In the genomic region with DNA sequence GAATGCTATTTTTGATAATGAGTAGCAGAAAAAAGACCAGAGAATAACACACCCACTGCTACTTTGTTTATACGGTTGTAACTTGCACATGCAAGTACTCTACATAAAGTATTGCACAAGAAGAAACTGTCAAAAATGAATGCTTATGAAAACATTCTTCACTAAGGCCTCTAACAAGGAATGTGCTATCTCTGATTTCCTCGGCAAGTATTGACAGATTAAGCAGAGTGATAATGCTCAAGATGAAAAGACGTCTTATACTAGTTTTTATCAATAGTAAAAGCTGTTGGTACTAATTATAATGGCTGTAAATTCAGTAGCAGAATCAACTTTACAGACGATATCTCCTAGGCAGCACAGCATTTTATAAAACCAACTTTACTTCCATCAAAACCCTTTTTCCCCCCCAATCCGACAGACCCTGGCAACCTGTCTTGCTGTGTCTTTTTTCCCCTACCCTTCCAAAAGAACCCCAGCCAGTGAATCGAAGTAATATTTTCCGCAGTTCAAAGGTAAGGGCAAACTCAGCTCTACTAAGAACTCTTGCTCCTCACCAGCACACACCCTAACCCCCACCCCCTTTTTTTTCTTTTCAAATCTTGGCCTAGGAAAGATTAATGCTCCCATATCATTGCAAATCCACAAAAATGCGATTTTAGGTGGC, we compare ENCODE assay signal across 3 cellular contexts.
TF ChIP-seq lines count a peak whose summit lies in the region.

No MANE protein-coding gene starts in this region.

TF ChIP-seq in GM12878, 131 proteins besides CTCF, POLR2A, EP300 and RAD21:
- TF ChIP-seq MXI1 (IDR thresholded peaks at IDR 0.05; ENCODE audit: low read depth, low read length) (peak; percentile 61), NBN (IDR thresholded peaks at IDR 0.05) (peak; percentile 45; the same call in 1 of the 2 replicates), ESRRA (IDR thresholded peaks at IDR 0.05; ENCODE audit: low read length) (no peak)
- TF ChIP-seq, protein P1, sequence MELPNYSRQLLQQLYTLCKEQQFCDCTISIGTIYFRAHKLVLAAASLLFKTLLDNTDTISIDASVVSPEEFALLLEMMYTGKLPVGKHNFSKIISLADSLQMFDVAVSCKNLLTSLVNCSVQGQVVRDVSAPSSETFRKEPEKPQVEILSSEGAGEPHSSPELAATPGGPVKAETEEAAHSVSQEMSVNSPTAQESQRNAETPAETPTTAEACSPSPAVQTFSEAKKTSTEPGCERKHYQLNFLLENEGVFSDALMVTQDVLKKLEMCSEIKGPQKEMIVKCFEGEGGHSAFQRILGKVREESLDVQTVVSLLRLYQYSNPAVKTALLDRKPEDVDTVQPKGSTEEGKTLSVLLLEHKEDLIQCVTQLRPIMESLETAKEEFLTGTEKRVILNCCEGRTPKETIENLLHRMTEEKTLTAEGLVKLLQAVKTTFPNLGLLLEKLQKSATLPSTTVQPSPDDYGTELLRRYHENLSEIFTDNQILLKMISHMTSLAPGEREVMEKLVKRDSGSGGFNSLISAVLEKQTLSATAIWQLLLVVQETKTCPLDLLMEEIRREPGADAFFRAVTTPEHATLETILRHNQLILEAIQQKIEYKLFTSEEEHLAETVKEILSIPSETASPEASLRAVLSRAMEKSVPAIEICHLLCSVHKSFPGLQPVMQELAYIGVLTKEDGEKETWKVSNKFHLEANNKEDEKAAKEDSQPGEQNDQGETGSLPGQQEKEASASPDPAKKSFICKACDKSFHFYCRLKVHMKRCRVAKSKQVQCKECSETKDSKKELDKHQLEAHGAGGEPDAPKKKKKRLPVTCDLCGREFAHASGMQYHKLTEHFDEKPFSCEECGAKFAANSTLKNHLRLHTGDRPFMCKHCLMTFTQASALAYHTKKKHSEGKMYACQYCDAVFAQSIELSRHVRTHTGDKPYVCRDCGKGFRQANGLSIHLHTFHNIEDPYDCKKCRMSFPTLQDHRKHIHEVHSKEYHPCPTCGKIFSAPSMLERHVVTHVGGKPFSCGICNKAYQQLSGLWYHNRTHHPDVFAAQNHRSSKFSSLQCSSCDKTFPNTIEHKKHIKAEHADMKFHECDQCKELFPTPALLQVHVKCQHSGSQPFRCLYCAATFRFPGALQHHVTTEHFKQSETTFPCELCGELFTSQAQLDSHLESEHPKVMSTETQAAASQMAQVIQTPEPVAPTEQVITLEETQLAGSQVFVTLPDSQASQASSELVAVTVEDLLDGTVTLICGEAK (IDR thresholded peaks at IDR 0.05; ENCODE audit: borderline replicate concordance): 0 out of 2 replicates have a peak, but pooled peaks have one; percentile 1

TF ChIP-seq in HepG2, 621 proteins besides CTCF, POLR2A, EP300 and RAD21:
- TF ChIP-seq CEBPG (CRISPR knock-in tag; IDR thresholded peaks at IDR 0.05): peak; percentile 82
- peak; percentile 88 for TF ChIP-seq CEBPB (IDR thresholded peaks at IDR 0.05; ENCODE audit: borderline replicate concordance, low read depth, low read length)
- no peak; the same call in 1 of the 2 replicates for TF ChIP-seq THAP11 (CRISPR knock-in tag; IDR thresholded peaks at IDR 0.05)
- peak; percentile 67 for TF ChIP-seq SAP130 (CRISPR knock-in tag; IDR thresholded peaks at IDR 0.05; ENCODE audit: low read depth)
- no peak for TF ChIP-seq FOXC1 (CRISPR knock-in tag; IDR thresholded peaks at IDR 0.05; ENCODE audit: borderline replicate concordance)
- TF ChIP-seq MAFF (IDR thresholded peaks at IDR 0.05; ENCODE audit: low read depth, low read length): no peak
- TF ChIP-seq BCL6 (CRISPR knock-in tag; IDR thresholded peaks at IDR 0.05): 0 out of 2 replicates have a peak, but pooled peaks have one; percentile 14
- TF ChIP-seq KDM4B (CRISPR knock-in tag; IDR thresholded peaks at IDR 0.05): no peak
- peak; percentile 78; the same call in 1 of the 2 replicates for TF ChIP-seq TGIF2 (CRISPR knock-in tag; IDR thresholded peaks at IDR 0.05)

TF ChIP-seq in HEK293T, 16 proteins besides CTCF, POLR2A, EP300 and RAD21:
- TF ChIP-seq BHLHE40 (IDR thresholded peaks at IDR 0.05; ENCODE audit: borderline replicate concordance) (no peak), FOXA1 (IDR thresholded peaks at IDR 0.05) (no peak), TARDBP (IDR thresholded peaks at IDR 0.05) (no peak), SP1 (IDR thresholded peaks at IDR 0.05) (no peak), ELF4 (IDR thresholded peaks at IDR 0.05) (no peak), ZNF384 (IDR thresholded peaks at IDR 0.05) (no peak), HDGF (IDR thresholded peaks at IDR 0.05; ENCODE audit: borderline replicate concordance) (no peak), L3MBTL2 (conservative IDR thresholded peaks at IDR 0.05) (no peak), FOXK2 (IDR thresholded peaks at IDR 0.05) (no peak), NFRKB (IDR thresholded peaks at IDR 0.05) (no peak)
- TF ChIP-seq, protein P2, sequence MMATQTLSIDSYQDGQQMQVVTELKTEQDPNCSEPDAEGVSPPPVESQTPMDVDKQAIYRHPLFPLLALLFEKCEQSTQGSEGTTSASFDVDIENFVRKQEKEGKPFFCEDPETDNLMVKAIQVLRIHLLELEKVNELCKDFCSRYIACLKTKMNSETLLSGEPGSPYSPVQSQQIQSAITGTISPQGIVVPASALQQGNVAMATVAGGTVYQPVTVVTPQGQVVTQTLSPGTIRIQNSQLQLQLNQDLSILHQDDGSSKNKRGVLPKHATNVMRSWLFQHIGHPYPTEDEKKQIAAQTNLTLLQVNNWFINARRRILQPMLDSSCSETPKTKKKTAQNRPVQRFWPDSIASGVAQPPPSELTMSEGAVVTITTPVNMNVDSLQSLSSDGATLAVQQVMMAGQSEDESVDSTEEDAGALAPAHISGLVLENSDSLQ (IDR thresholded peaks at IDR 0.05): no peak
TF ChIP-seq in HEK293T: peak in this region for 0.
